Comparison of ENCODE assay signal across 8 cellular contexts in genomic region chr6:158008894-158009891, GRCh38. TPM values are rescaled to one million over a fixed set of nuclear protein-coding genes. Genes with fewer than 3 reads are reported as not detected.
DNase-seq lines count a peak whose midpoint lies in the region; ATAC-seq and TF ChIP-seq lines count a peak whose summit lies in the region.

No MANE protein-coding gene starts in this region.

- H3K4me3 ChIP-seq in PC-3 (ENCODE audit: low read length), result no peak overlapping the region
- H3K4me3 ChIP-seq in astrocyte of the spinal cord (ENCODE audit: low read depth, low read length), result no peak overlapping the region

- in situ Hi-C loops in astrocyte of the spinal cord (cut with HindIII; ENCODE audit: low sequenced_read_pairs), result no loop called here

- H2AFZ ChIP-seq in PC-3 (ENCODE audit: low read length), result no peak overlapping the region

- intact Hi-C loops in PC-3 (cut with micrococcal nuclease), result no loop called here

- no peak for TF ChIP-seq CTCF in PC-3 (conservative IDR thresholded peaks at IDR 0.05; ENCODE audit: low read depth, low read length)
- TF ChIP-seq CTCF in astrocyte of the spinal cord (IDR thresholded peaks at IDR 0.05; ENCODE audit: low read depth, low read length), result no peak

- BruUV-seq in PC-3 (replicated peaks; lab: Mats Ljungman, UMichigan), result no TSS peak

- H3K9me2 ChIP-seq in PC-3 (replicated peaks; ENCODE audit: low read length), result no peaks in the 10 kb centered on the region

- CTCF ChIA-PET in PC-3 (lab: Charles Lee), result no interaction called here

- H3K36me3 ChIP-seq in PC-3 (ENCODE audit: low read depth, low read length), result no peaks in the 10 kb centered on the region

- H3K9me3 ChIP-seq in PC-3 (ENCODE audit: low read length), result no peaks in the 10 kb centered on the region

- ATAC-seq in PC-3, result no peak
- peak; percentile 44 for ATAC-seq in stimulated activated naive CD8-positive, alpha-beta T cell treated with anti-CD3 and anti-CD28 coated beads, Interleukin-15, Interleukin-2, amounts not matched to agents 100 U/mL and 50 U/mL, for 24 hours
- no peak for ATAC-seq in GM21515 (IDR thresholded peaks at IDR 0.05; ENCODE audit: unreplicated experiment)

- no peaks in the 10 kb centered on the region for H4K20me1 ChIP-seq in PC-3 (ENCODE audit: low read length)

- H3F3A ChIP-seq in PC-3 (ENCODE audit: low read length, unreplicated experiment), result peaks cover 3% of the 10 kb centered on the region

- H3K4me2 ChIP-seq in PC-3 (ENCODE audit: low read length), result no peak overlapping the region

- H3K4me1 ChIP-seq in PC-3 (ENCODE audit: insufficient read depth, low read length), result peaks cover 39% of the 10 kb centered on the region

- H3K79me2 ChIP-seq in PC-3 (ENCODE audit: low read length), result peaks cover 78% of the 10 kb centered on the region

- POLR2A ChIA-PET in PC-3 (lab: Charles Lee; ENCODE audit: unreplicated experiment), result no interaction called here

- no peak overlapping the region for H3K9ac ChIP-seq in PC-3 (ENCODE audit: low read length)

- DNase-seq in EL, result peak; percentile 84
- peak; percentile 32 for DNase-seq in PC-3
- peak; percentile 46 for DNase-seq in astrocyte of the spinal cord (ENCODE audit: low read depth, low spot score)
- peak; percentile 73 for DNase-seq in left kidney (ENCODE audit: low read depth, low spot score)
- no peak for DNase-seq in stimulated activated naive CD8-positive, alpha-beta T cell treated with anti-CD3 and anti-CD28 coated beads, Interleukin-15, Interleukin-2, amounts not matched to agents 100 U/mL and 50 U/mL, for 24 hours
- DNase-seq in effector CD8-positive, alpha-beta T cell (lab: John Stamatoyannopoulos, UW), result no peak
- no peak for DNase-seq in ecto neural progenitor cell (ENCODE audit: low spot score)

- no peaks in the 10 kb centered on the region for H3K27me3 ChIP-seq in PC-3 (ENCODE audit: low read length)

- peak overlapping the region; percentile 47 for H3K27ac ChIP-seq in PC-3 (ENCODE audit: low read length)

RNA-seq across cellular contexts. Expression of gene SYNJ2, which starts 27.5 kb away (rescaled TPM):
- total RNA-seq in PC-3 (2014; rRNA removed), result 21.5 and 24.9 TPM in 2 replicates

Comparison
In these comparisons a context has a peak if more than half of its experiments do, and no peak if none do; other contexts are left out.
1. DNase-seq: peak in EL (single experiment), PC-3 (single experiment), astrocyte of the spinal cord (single experiment) and left kidney (single experiment); none in stimulated activated naive CD8-positive, alpha-beta T cell treated with anti-CD3 and anti-CD28 coated beads, Interleukin-15, Interleukin-2, amounts not matched to agents 100 U/mL and 50 U/mL, for 24 hours (single experiment), effector CD8-positive, alpha-beta T cell (single experiment) and ecto neural progenitor cell (single experiment).